Comparison of ENCODE assay signal across 17 cellular contexts in the genomic region with DNA sequence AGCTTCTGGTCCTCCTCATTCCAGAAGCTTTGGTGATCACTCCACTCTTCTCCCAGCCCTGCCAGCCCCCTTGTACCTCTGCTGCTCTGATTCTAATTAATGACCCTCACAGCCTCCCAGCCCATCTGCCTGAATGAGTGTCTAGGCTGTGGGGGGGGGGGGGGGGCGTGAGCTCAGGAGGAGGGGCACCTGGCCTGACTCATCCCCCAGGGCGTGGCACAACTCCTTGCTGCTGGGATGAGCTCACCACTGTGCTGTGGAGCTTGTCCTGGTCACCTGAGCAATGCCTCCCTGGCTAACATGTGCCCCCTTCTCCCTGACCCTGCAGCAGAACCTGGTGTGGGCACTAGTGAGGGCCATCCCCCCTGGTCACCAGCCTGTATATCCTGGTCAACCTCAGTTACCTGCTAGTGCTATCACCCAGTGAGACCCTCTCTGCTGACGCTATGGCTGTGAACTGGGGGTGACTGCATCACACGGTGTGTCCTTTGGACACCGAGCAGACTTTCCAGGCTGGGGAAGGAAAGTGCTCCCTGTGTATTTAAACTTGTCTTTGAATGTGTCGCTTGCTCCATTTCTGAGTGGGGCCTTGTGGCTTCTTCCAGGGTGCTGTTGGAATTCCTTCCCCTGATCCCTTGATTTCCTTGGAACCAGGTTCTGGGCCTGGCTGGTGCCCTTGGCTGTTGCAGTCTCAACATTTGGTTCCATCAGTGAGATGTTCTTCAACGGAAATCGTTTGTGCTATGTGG. TPM values are rescaled to one million over a fixed set of nuclear protein-coding genes. Genes with fewer than 3 reads are reported as not detected.
DNase-seq lines count a peak whose midpoint lies in the region; ATAC-seq and TF ChIP-seq lines count a peak whose summit lies in the region.
"Had no signal": no experiment of that assay in that cellular context is flagged by ENCODE, and none has a peak within 500 bp of the region (broad histone marks: within the 10 kb centered on the region; RNA-seq: fewer than 3 reads in every experiment).

No MANE protein-coding gene starts in this region.

- no peaks in the 10 kb centered on the region for H3K27me3 ChIP-seq in MG63
- H3K27me3 ChIP-seq in sigmoid colon = no peaks in the 10 kb centered on the region

- no peaks in the 10 kb centered on the region for H3K36me3 ChIP-seq in MG63
- H3K36me3 ChIP-seq in sigmoid colon = no peaks in the 10 kb centered on the region

- H3K4me3 ChIP-seq in MG63 (no peak overlapping the region), sigmoid colon (no peak overlapping the region)

- 81 to 83% methylated on average over 8 of the region's 8 CpGs for WGBS in sigmoid colon, 2 donors

- ATAC-seq in esophagus mucosa (peak; percentile 85), GM21528 (IDR thresholded peaks at IDR 0.05; ENCODE audit: low FRiP score, unreplicated experiment) (no peak), HG03565 (IDR thresholded peaks at IDR 0.05; ENCODE audit: unreplicated experiment) (no peak), GM21576 (IDR thresholded peaks at IDR 0.05; ENCODE audit: unreplicated experiment) (no peak)
- ATAC-seq: activated naive CD8-positive, alpha-beta T cell treated with anti-CD3 and anti-CD28 coated beads, Interleukin-2, amount 50 U/mL, for 24 hours; CD8-positive, alpha-beta T cell had no signal

- no peaks in the 10 kb centered on the region for H3K9me3 ChIP-seq in MG63
- H3K9me3 ChIP-seq in sigmoid colon = no peaks in the 10 kb centered on the region

- peak; percentile 19 for DNase-seq in NCI-H2196 (lab: John Stamatoyannopoulos, UW; ENCODE audit: unreplicated experiment)
- DNase-seq in NCI-H2196 treated with DMSO at 0.1 percent for 48 hours (lab: John Stamatoyannopoulos, UW; ENCODE audit: unreplicated experiment) = no peak
- DNase-seq in MG63 = peak; percentile 28
- DNase-seq in sigmoid colon = peak; percentile 49
- DNase-seq: activated CD4-positive, alpha-beta T cell treated with anti-CD3 and anti-CD28 coated beads for 4 hours; activated naive CD8-positive, alpha-beta T cell treated with anti-CD3 and anti-CD28 coated beads, Interleukin-2, amount 50 U/mL, for 24 hours; activated T-cell treated with anti-CD3 and anti-CD28 coated beads, Interleukin-2, amount 50 U/mL, for 48 hours; CD8-positive, alpha-beta T cell; central memory CD4-positive, alpha-beta T cell; MV-4-11; NCI-H2081 treated with DMSO at 0.1 percent for 48 hours; SIG-M5; T-helper 9 cell had no signal

- peaks cover 0 to 5% (median 2%) of the 10 kb centered on the region in 4 donors for H3K4me1 ChIP-seq in sigmoid colon

- H3K27ac ChIP-seq in sigmoid colon = no peak overlapping the region

- intact Hi-C loops in sigmoid colon (cut with DNase I) = no loop called here

- TF ChIP-seq EP300 in sigmoid colon (IDR thresholded peaks at IDR 0.05) = no peak

- TF ChIP-seq CTCF in sigmoid colon (IDR thresholded peaks at IDR 0.05) = no peak

- TF ChIP-seq POLR2A in sigmoid colon (IDR thresholded peaks at IDR 0.05) = no peak

RNA-seq across cellular contexts. Expression of a gene that starts 41.5 kb away (rescaled TPM):
- total RNA-seq in MG63 (2014; rRNA removed; shearing (Covaris generic); ENCODE audit: low replicate concordance) = 26.1 and 27.2 TPM in 2 replicates
- total RNA-seq in esophagus mucosa = 53.6 TPM
- 10 to 100 TPM; 73.4 to 87.2 (median 83.4) TPM for total RNA-seq in sigmoid colon
- 10 to 100 TPM; 30.0 to 36.8 (median 33.1) TPM for polyA plus RNA-seq in sigmoid colon

RNA-seq across cellular contexts. Expression of a gene that starts 54.7 kb away (rescaled TPM):
- 65.2 and 65.4 TPM in 2 replicates for total RNA-seq in MG63 (2014; rRNA removed; shearing (Covaris generic); ENCODE audit: low replicate concordance)
- total RNA-seq in esophagus mucosa (32.0 TPM), sigmoid colon (1,000 to 10,000 TPM in 2 of 4 donors, 100 to 1,000 TPM in 2; 753 to 1,323 (median 1,092) TPM)
- polyA plus RNA-seq in sigmoid colon = 100 to 1,000 TPM in 2 of 3 donors, 10 to 100 TPM in 1; 60.6 to 200 (median 108) TPM

Comparison
In these comparisons a context has a peak if more than half of its experiments do, and no peak if none do; other contexts are left out.
1. RNA of a gene that starts 54.7 kb away (total RNA-seq): 753 to 1,323 TPM in sigmoid colon; 65.2 to 65.4 TPM in MG63 and 32.0 TPM in esophagus mucosa (single experiment); every median in the first group is over 10 times any median in the second.